ENCODE assay signal across 18 cellular contexts in the genomic region with DNA sequence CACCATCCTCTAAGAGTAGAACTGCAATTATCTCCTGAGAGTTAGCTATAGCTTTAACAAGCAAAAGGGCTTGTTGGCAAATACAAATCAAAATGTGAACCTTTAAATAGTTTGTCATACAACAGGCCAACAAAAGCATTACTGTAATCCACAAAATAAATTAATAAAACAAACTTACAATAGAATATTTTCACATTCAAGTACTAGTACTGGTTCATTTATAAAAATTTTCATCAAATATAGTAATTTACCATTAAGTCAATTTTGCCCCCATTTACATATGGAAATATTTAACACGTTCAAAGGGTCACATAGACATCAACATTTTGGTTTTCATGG. TPM values are rescaled to one million over a fixed set of nuclear protein-coding genes. Genes with fewer than 3 reads are reported as not detected.
DNase-seq lines count a peak whose midpoint lies in the region; ATAC-seq and TF ChIP-seq lines count a peak whose summit lies in the region.
"Had no signal": no experiment of that assay in that cellular context is flagged by ENCODE, and none has a peak within 500 bp of the region (broad histone marks: within the 10 kb centered on the region; RNA-seq: fewer than 3 reads in every experiment).

No MANE protein-coding gene starts in this region.

- peak overlapping the region in 5 of 7 donors; percentile 34 to 61 (median 54) for H3K4me3 Mint-ChIP-seq in CD8-positive, alpha-beta memory T cell
- H3K4me3 Mint-ChIP-seq: nephron had no signal

- CTCF ChIA-PET in CD8-positive, alpha-beta memory T cell (lab: Charles Lee), result no interaction called here

- H3K27ac ChIP-seq in CD8-positive, alpha-beta memory T cell (ENCODE audit: low read depth, low read length), result no peak overlapping the region
- no peak overlapping the region for H3K27ac ChIP-seq in coronary artery
- peak overlapping the region; percentile 0 for H3K27ac ChIP-seq in osteoblast (ENCODE audit: low read depth, low read length)
- no peak overlapping the region for H3K27ac ChIP-seq in Peyer's patch
- no peak overlapping the region for H3K27ac ChIP-seq in lower lobe of right lung
- H3K27ac ChIP-seq: epithelial cell of prostate, PC-9, prostate gland, SJSA1 had no signal

- TF ChIP-seq CTCF in Loucy (conservative IDR thresholded peaks at IDR 0.05; ENCODE audit: low read length), result no peak
- TF ChIP-seq CTCF in coronary artery (IDR thresholded peaks at IDR 0.05), result no peak
- no peak for TF ChIP-seq CTCF in osteoblast (IDR thresholded peaks at IDR 0.05; ENCODE audit: extremely low read depth, low read depth, low read length)
- TF ChIP-seq CTCF in Peyer's patch (IDR thresholded peaks at IDR 0.05), result no peak
- TF ChIP-seq CTCF in lower lobe of right lung (IDR thresholded peaks at IDR 0.05), result no peak

- no peak for DNase-seq in CD8-positive, alpha-beta memory T cell
- DNase-seq in coronary artery (ENCODE audit: low spot score), result no peak
- DNase-seq in osteoblast (ENCODE audit: insufficient read length, low spot score, missing footprints), result no peak
- DNase-seq in Peyer's patch, result no peak
- no peak for DNase-seq in lower lobe of right lung
- DNase-seq: activated CD4-positive, alpha-beta T cell treated with anti-CD3 and anti-CD28 coated beads, Interleukin-2, amount 50 U/mL, for 4 hours; COR-L47; foreskin melanocyte; kidney; NCI-H1694 treated with DMSO at 0.1 percent for 48 hours; NCI-H226; PC-9 had no signal

- H3K9ac ChIP-seq in Loucy (ENCODE audit: low read depth, low read length, poor library complexity, severe bottlenecking), result no peak overlapping the region

- no peaks in the 10 kb centered on the region for H3K9me3 ChIP-seq in CD8-positive, alpha-beta memory T cell (ENCODE audit: low read length)
- no peaks in the 10 kb centered on the region for H3K9me3 ChIP-seq in Loucy (ENCODE audit: insufficient read depth, low read depth, low read length)
- H3K9me3 ChIP-seq in osteoblast (ENCODE audit: low read depth, low read length), result no peaks in the 10 kb centered on the region
- H3K9me3 ChIP-seq in Peyer's patch, result no peaks in the 10 kb centered on the region
- H3K9me3 ChIP-seq in lower lobe of right lung, result no peaks in the 10 kb centered on the region
- H3K9me3 ChIP-seq: prostate gland, SJSA1 had no signal

- POLR2A ChIA-PET in CD8-positive, alpha-beta memory T cell (lab: Charles Lee), result no interaction called here

- no peak overlapping the region for H2AFZ ChIP-seq in Loucy (ENCODE audit: low read length)
- no peak overlapping the region for H2AFZ ChIP-seq in osteoblast (ENCODE audit: low read length)
- H2AFZ ChIP-seq: PC-9 had no signal

- H4K20me1 ChIP-seq in Loucy (ENCODE audit: insufficient read depth, low read length, poor library complexity, severe bottlenecking) (peaks cover 89% of the 10 kb centered on the region), osteoblast (ENCODE audit: insufficient read depth, low read length) (peaks cover 78% of the 10 kb centered on the region)

- H3K27me3 Mint-ChIP-seq in CD8-positive, alpha-beta memory T cell, result peaks cover 0 to 3% of the 10 kb centered on the region in 2 donors

- peak overlapping the region in 3 of 8 donors; percentile 38 to 82 (median 49) for H3K27ac Mint-ChIP-seq in CD8-positive, alpha-beta memory T cell
- H3K27ac Mint-ChIP-seq: nephron had no signal

- H3K27me3 ChIP-seq in CD8-positive, alpha-beta memory T cell (ENCODE audit: insufficient read depth, low read length, poor library complexity, severe bottlenecking), result no peaks in the 10 kb centered on the region
- H3K27me3 ChIP-seq in Loucy (ENCODE audit: insufficient read depth, low read length, poor library complexity, severe bottlenecking) (no peaks in the 10 kb centered on the region), osteoblast (ENCODE audit: insufficient read depth, low read length) (no peaks in the 10 kb centered on the region), Peyer's patch (no peaks in the 10 kb centered on the region), lower lobe of right lung (ENCODE audit: low read depth) (no peaks in the 10 kb centered on the region)
- H3K27me3 ChIP-seq: SJSA1 had no signal

- H3K9me3 Mint-ChIP-seq in CD8-positive, alpha-beta memory T cell, result no peaks in the 10 kb centered on the region
- H3K9me3 Mint-ChIP-seq: nephron had no signal

- no peaks in the 10 kb centered on the region for H3F3A ChIP-seq in Loucy (ENCODE audit: low read depth)

- intact Hi-C loops in lower lobe of right lung (cut with DNase I), result no loop called here

- H3K36me3 Mint-ChIP-seq in CD8-positive, alpha-beta memory T cell, result peaks cover 10 to 86% (median 22%) of the 10 kb centered on the region in 3 donors

- H3K4me2 ChIP-seq in Loucy (ENCODE audit: low read depth, low read length, poor library complexity, severe bottlenecking), result peak overlapping the region; percentile 76
- peak overlapping the region; percentile 7 for H3K4me2 ChIP-seq in osteoblast (ENCODE audit: insufficient read depth, low read length)
- H3K4me2 ChIP-seq: PC-9 had no signal

- H3K79me2 ChIP-seq in Loucy (ENCODE audit: insufficient read depth, low read length), result peaks cover 97% of the 10 kb centered on the region
- peaks cover 99% of the 10 kb centered on the region for H3K79me2 ChIP-seq in osteoblast (ENCODE audit: insufficient read depth, low read length)

- peaks cover 64 to 79% (median 75%) of the 10 kb centered on the region in 3 donors for H3K4me1 Mint-ChIP-seq in CD8-positive, alpha-beta memory T cell

- H3K4me1 ChIP-seq in CD8-positive, alpha-beta memory T cell (ENCODE audit: insufficient read depth, low read length), result peaks cover 72% of the 10 kb centered on the region
- peaks cover 56% of the 10 kb centered on the region for H3K4me1 ChIP-seq in Loucy (ENCODE audit: insufficient read depth, low read length, poor library complexity, severe bottlenecking)
- peaks cover 42% of the 10 kb centered on the region for H3K4me1 ChIP-seq in osteoblast (ENCODE audit: insufficient read depth, low read length)
- H3K4me1 ChIP-seq in Peyer's patch, result peaks cover 0 to 66% (median 2%) of the 10 kb centered on the region in 4 donors
- peaks cover 79% of the 10 kb centered on the region for H3K4me1 ChIP-seq in lower lobe of right lung
- H3K4me1 ChIP-seq: SJSA1 had no signal

- no peak for TF ChIP-seq POLR2A in Peyer's patch (IDR thresholded peaks at IDR 0.05)

- no peak overlapping the region for H3K4me3 ChIP-seq in CD8-positive, alpha-beta memory T cell (ENCODE audit: low read length)
- H3K4me3 ChIP-seq in Loucy (ENCODE audit: low read length, poor library complexity, severe bottlenecking) (peak overlapping the region; percentile 96), coronary artery (peak overlapping the region; percentile 16), osteoblast (ENCODE audit: insufficient read depth, low read length) (no peak overlapping the region), Peyer's patch (no peak overlapping the region), lower lobe of right lung (no peak overlapping the region)
- H3K4me3 ChIP-seq: PC-9, prostate gland, SJSA1 had no signal

- H3K36me3 ChIP-seq in CD8-positive, alpha-beta memory T cell (ENCODE audit: insufficient read depth, low read length), result peaks cover 81% of the 10 kb centered on the region
- H3K36me3 ChIP-seq in Loucy (ENCODE audit: insufficient read depth, low read length) (peaks cover 100% of the 10 kb centered on the region), osteoblast (ENCODE audit: insufficient read depth, low read length) (peaks cover 96% of the 10 kb centered on the region), Peyer's patch (peaks cover 4 to 97% (median 8%) of the 10 kb centered on the region in 3 donors), lower lobe of right lung (peaks cover 100% of the 10 kb centered on the region)

- H3K9me2 ChIP-seq in Loucy (replicated peaks; ENCODE audit: low read depth, low read length), result no peaks in the 10 kb centered on the region

- ATAC-seq in lower lobe of right lung, result no peak
- ATAC-seq in HG03175 (IDR thresholded peaks at IDR 0.05; ENCODE audit: unreplicated experiment), result no peak

RNA-seq across cellular contexts. Expression of a gene that starts 9.4 kb away (rescaled TPM):
- 100 to 1,000 TPM; 349 to 352 TPM for total RNA-seq in CD8-positive, alpha-beta memory T cell
- 157 TPM for polyA plus RNA-seq in CD8-positive, alpha-beta memory T cell
- 274 and 300 TPM in 2 replicates for total RNA-seq in osteoblast
- 1,000 to 10,000 TPM in 1 of 4 donors, 100 to 1,000 TPM in 3; 347 to 1,133 (median 466) TPM for total RNA-seq in Peyer's patch
- total RNA-seq in lower lobe of right lung, result 299 TPM

RNA-seq across cellular contexts. Expression of a gene that starts 33.4 kb away (rescaled TPM):
- total RNA-seq in CD8-positive, alpha-beta memory T cell, result 100 to 1,000 TPM; 108 to 117 TPM
- polyA plus RNA-seq in CD8-positive, alpha-beta memory T cell, result 358 TPM
- total RNA-seq in osteoblast, result 108 and 124 TPM in 2 replicates
- total RNA-seq in Peyer's patch, result 100 to 1,000 TPM; 154 to 259 (median 192) TPM
- total RNA-seq in lower lobe of right lung, result 81.7 TPM

RNA-seq across cellular contexts. Expression of a gene that starts 33.5 kb away (rescaled TPM):
- total RNA-seq in CD8-positive, alpha-beta memory T cell, result 10 to 100 TPM; 36.4 to 37.7 TPM
- polyA plus RNA-seq in CD8-positive, alpha-beta memory T cell, result 18.8 TPM
- 21.7 and 29.5 TPM in 2 replicates for total RNA-seq in osteoblast
- 10 to 100 TPM; 29.2 to 62.2 (median 41.4) TPM for total RNA-seq in Peyer's patch
- 22.2 TPM for total RNA-seq in lower lobe of right lung

RNA-seq across cellular contexts. Expression of a gene that starts 39.2 kb away (rescaled TPM):
- total RNA-seq in CD8-positive, alpha-beta memory T cell, result 10 to 100 TPM; 53.9 to 54.3 TPM
- 124 TPM for polyA plus RNA-seq in CD8-positive, alpha-beta memory T cell
- total RNA-seq in osteoblast, result 34.8 and 39.1 TPM in 2 replicates
- total RNA-seq in Peyer's patch, result 10 to 100 TPM; 16.1 to 92.4 (median 29.3) TPM
- total RNA-seq in lower lobe of right lung, result 47.9 TPM

Comparison
In these comparisons a context has a peak if more than half of its experiments do, and no peak if none do; other contexts are left out.
1. H3K4me3 ChIP-seq: peak in Loucy (single experiment) and coronary artery (single experiment); none in CD8-positive, alpha-beta memory T cell (single experiment), osteoblast (single experiment), Peyer's patch (0 of 4) and lower lobe of right lung (single experiment).